ENCODE assay signal across 5 cellular contexts in the genomic region with DNA sequence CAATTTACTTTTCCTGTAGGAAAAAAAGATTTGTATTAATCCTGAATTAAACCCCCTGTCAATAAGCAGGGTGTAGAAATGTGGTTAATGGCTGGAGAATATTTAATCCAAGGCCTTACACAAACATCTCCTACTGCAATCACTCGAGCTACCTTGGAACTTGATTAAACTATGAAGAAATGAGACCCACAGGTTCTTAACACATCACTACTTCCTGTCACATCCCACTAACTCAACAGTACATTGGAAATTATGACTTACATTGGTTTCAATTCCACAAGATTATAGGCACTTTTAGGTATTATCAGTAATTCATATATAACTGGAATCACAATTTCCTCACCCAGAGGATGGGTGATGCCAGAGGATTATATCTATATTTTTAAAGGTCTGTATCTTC.
"Had no signal": no experiment of that assay in that cellular context is flagged by ENCODE, and none has a peak within 500 bp of the region (broad histone marks: within the 10 kb centered on the region; RNA-seq: fewer than 3 reads in every experiment).

No MANE protein-coding gene starts in this region.

- DNase-seq: H9, HCEC 1CT, IMR-90 had no signal

- H3K4me3 ChIP-seq: GM23338, K562 had no signal

- H3K27ac Mint-ChIP-seq: GM23338, H9 had no signal

- H3K4me3 Mint-ChIP-seq: GM23338, H9 had no signal

- H3K4me1 Mint-ChIP-seq: GM23338, H9 had no signal

- ATAC-seq: GM23338, K562 had no signal
